25 cellular contexts compared by ENCODE assay signal in the genomic region with DNA sequence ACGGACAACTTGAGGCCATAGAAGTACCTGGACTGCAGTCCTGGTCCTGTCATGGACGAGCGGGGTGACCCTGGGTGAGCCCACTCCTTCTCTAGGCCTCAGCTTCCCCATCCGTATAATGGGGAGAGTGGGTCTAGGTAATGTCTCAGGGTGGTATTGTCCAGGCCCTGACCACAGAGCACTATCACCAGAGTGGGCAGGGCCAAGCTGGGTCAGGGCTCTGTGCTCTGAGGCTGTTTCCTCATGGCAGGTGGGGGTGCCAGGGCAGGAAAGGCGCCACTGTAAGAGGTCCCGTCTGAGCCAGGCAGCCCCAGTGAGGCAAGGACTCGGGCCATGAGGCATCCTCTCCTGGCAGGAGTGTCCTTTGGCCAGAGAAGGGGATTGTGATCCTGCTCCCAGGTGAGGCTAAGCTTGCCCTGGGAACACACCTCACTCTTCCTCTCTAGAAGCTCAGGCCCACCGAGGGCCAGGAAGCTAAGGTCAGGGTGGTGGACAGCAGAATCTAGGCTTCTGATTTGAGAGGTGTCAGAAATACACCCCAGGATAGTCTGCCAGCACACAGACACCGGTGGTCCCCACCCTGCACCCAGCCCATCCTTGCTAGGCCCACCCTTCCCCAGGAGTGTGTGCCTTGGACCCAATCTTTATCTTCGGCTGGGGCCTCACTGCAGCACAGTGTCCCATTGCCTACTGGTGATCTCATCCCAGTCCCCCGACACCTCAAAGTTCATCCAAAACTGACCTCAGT. TPM values are rescaled to one million over a fixed set of nuclear protein-coding genes. Genes with fewer than 3 reads are reported as not detected.
DNase-seq lines count a peak whose midpoint lies in the region; ATAC-seq and TF ChIP-seq lines count a peak whose summit lies in the region.
"Had no signal": no experiment of that assay in that cellular context is flagged by ENCODE, and none has a peak within 500 bp of the region (broad histone marks: within the 10 kb centered on the region; RNA-seq: fewer than 3 reads in every experiment).

No MANE protein-coding gene starts in this region.

- peaks cover 0 to 1% (median 0%) of the 10 kb centered on the region in 9 donors for H3K36me3 ChIP-seq in heart left ventricle
- no peaks in the 10 kb centered on the region for H3K36me3 ChIP-seq in uterus
- H3K36me3 ChIP-seq: breast epithelium had no signal

- no peak for TF ChIP-seq POLR2A in heart left ventricle (IDR thresholded peaks at IDR 0.05)
- no peak for TF ChIP-seq POLR2A in uterus (IDR thresholded peaks at IDR 0.05)

- WGBS in heart left ventricle, 4 donors = 78 to 89% (median 83%) methylated on average over 9 to 11 of the region's 11 CpGs

- H3K4me1 Mint-ChIP-seq in stimulated activated memory B cell treated with anti-CD40 and anti-IgM and Interleukin-4, amounts not matched to agents 10 μg/mL and 1 μg/mL and 100 μg/mL, for 72 hours = peaks cover 6% of the 10 kb centered on the region
- H3K4me1 Mint-ChIP-seq: activated CD4-positive, alpha-beta T cell treated with anti-CD3 and anti-CD28 coated beads for 36 hours; activated T-helper 17 cell treated with anti-CD3 and anti-CD28 coated beads, Interleukin-2, amount 50 U/mL, for 72 hours had no signal

- peaks cover 18% of the 10 kb centered on the region for H3K27me3 Mint-ChIP-seq in stimulated activated memory B cell treated with anti-CD40 and anti-IgM and Interleukin-4, amounts not matched to agents 10 μg/mL and 1 μg/mL and 100 μg/mL, for 72 hours
- H3K27me3 Mint-ChIP-seq: activated CD4-positive, alpha-beta T cell treated with anti-CD3 and anti-CD28 coated beads for 36 hours; activated T-helper 17 cell treated with anti-CD3 and anti-CD28 coated beads, Interleukin-2, amount 50 U/mL, for 72 hours had no signal

- H3K9me3 Mint-ChIP-seq in stimulated activated memory B cell treated with anti-CD40 and anti-IgM and Interleukin-4, amounts not matched to agents 10 μg/mL and 1 μg/mL and 100 μg/mL, for 72 hours = no peaks in the 10 kb centered on the region
- H3K9me3 Mint-ChIP-seq: activated T-helper 17 cell treated with anti-CD3 and anti-CD28 coated beads, Interleukin-2, amount 50 U/mL, for 72 hours; IgD-negative memory B cell; memory B cell had no signal

- H3K27ac ChIP-seq in heart left ventricle (peak overlapping the region in 7 of 12 donors; percentile 80 to 96 (median 90)), uterus (peak overlapping the region; percentile 38 to 45)
- H3K27ac ChIP-seq: HL-60 had no signal

- H3K9me3 ChIP-seq in heart left ventricle = no peaks in the 10 kb centered on the region
- H3K9me3 ChIP-seq in uterus = no peaks in the 10 kb centered on the region
- H3K9me3 ChIP-seq: breast epithelium had no signal

- H3K4me3 ChIP-seq in heart left ventricle (no peak overlapping the region), uterus (no peak overlapping the region)
- H3K4me3 ChIP-seq: breast epithelium had no signal

- H3K27ac Mint-ChIP-seq in stimulated activated memory B cell treated with anti-CD40 and anti-IgM and Interleukin-4, amounts not matched to agents 10 μg/mL and 1 μg/mL and 100 μg/mL, for 72 hours = no peak overlapping the region
- H3K27ac Mint-ChIP-seq: activated CD4-positive, alpha-beta T cell treated with anti-CD3 and anti-CD28 coated beads for 36 hours; activated T-helper 17 cell treated with anti-CD3 and anti-CD28 coated beads, Interleukin-2, amount 50 U/mL, for 72 hours; CD14-positive monocyte; IgD-negative memory B cell; memory B cell had no signal

- DNase-seq in heart left ventricle (peak in 4 of 5 donors; percentile 13 to 50 (median 28)), left ventricle myocardium superior (no peak), islet precursor cell (peak; percentile 40), posterior vena cava (ENCODE audit: low spot score) (peak; percentile 62), uterus (peak in 1 of 2 donors; percentile 18)
- DNase-seq: ACHN; activated CD4-positive, alpha-beta T cell treated with anti-CD3 and anti-CD28 coated beads for 36 hours; erythroblast; foreskin melanocyte; NCI-H1436; NCI-H2171; NCI-H524 treated with DMSO at 0.1 percent for 48 hours; stimulated activated CD4-positive, alpha-beta T cell treated with anti-CD3 and anti-CD28 coated beads, Interleukin-4, amount 100 ng/mL, for 4 hours; SW 1271 had no signal

- ATAC-seq in heart left ventricle (no peak), left ventricle myocardium superior (no peak), GM21381 (IDR thresholded peaks at IDR 0.05; ENCODE audit: unreplicated experiment) (no peak), GM21367 (IDR thresholded peaks at IDR 0.05; ENCODE audit: unreplicated experiment) (no peak)
- ATAC-seq in stimulated activated memory B cell treated with anti-CD40 and anti-IgM and Interleukin-4, amounts not matched to agents 10 μg/mL and 1 μg/mL and 100 μg/mL, for 72 hours = no peak
- ATAC-seq: activated CD4-positive, alpha-beta T cell treated with anti-CD3 and anti-CD28 coated beads for 36 hours; activated T-helper 17 cell treated with anti-CD3 and anti-CD28 coated beads, Interleukin-2, amount 50 U/mL, for 72 hours had no signal

- H3K4me3 Mint-ChIP-seq in stimulated activated memory B cell treated with anti-CD40 and anti-IgM and Interleukin-4, amounts not matched to agents 10 μg/mL and 1 μg/mL and 100 μg/mL, for 72 hours = no peak overlapping the region
- H3K4me3 Mint-ChIP-seq: activated CD4-positive, alpha-beta T cell treated with anti-CD3 and anti-CD28 coated beads for 36 hours; activated T-helper 17 cell treated with anti-CD3 and anti-CD28 coated beads, Interleukin-2, amount 50 U/mL, for 72 hours; CD14-positive monocyte; IgD-negative memory B cell; memory B cell had no signal

- H3K27me3 ChIP-seq in heart left ventricle = no peaks in the 10 kb centered on the region
- no peaks in the 10 kb centered on the region for H3K27me3 ChIP-seq in uterus
- H3K27me3 ChIP-seq: breast epithelium had no signal

- TF ChIP-seq CTCF in heart left ventricle (IDR thresholded peaks at IDR 0.05) (no peak), uterus (IDR thresholded peaks at IDR 0.05) (no peak)

- intact Hi-C loops in heart left ventricle (cut with DNase I) (loop anchor here in 8 of 10 donors (2.0 to 10.0 kb wide), 7 partner anchors 41 to 205 kb away; partner anchors contain the start of gene RBM22 (in 2 of the 8)), left ventricle myocardium superior (cut with micrococcal nuclease) (loop anchor here (10.0 kb wide), 1 partner anchor 95 kb away; no protein-coding TSS in a partner anchor), posterior vena cava (cut with DNase I) (loop anchor here (5.0 kb wide), 3 partner anchors 72 to 997 kb away; no protein-coding TSS in a partner anchor), uterus (cut with DNase I; ENCODE audit: low total_unique reads) (loop anchor here (5.0 kb wide), 2 partner anchors 67 to 82 kb away; no protein-coding TSS in a partner anchor)

- no peaks in the 10 kb centered on the region for H3K36me3 Mint-ChIP-seq in stimulated activated memory B cell treated with anti-CD40 and anti-IgM and Interleukin-4, amounts not matched to agents 10 μg/mL and 1 μg/mL and 100 μg/mL, for 72 hours
- H3K36me3 Mint-ChIP-seq: CD14-positive monocyte, memory B cell had no signal

- H3K4me1 ChIP-seq in heart left ventricle (peaks cover 0 to 60% (median 34%) of the 10 kb centered on the region in 12 donors), uterus (peaks cover 0 to 7% of the 10 kb centered on the region in 2 donors)

RNA-seq across cellular contexts. Expression of gene MYOZ3, which starts 1.5 kb away (rescaled TPM):
- total RNA-seq in heart left ventricle (10 to 100 TPM in 1 of 9 donors, 1 to 10 TPM in 8; 1.8 to 10.2 (median 5.1) TPM), left ventricle myocardium superior (3.2 TPM), posterior vena cava (1 to 10 TPM in 1 of 2 donors, under 1 TPM in 1; 0.57 to 1.3 TPM), uterus (10 to 100 TPM in 1 of 4 donors, 1 to 10 TPM in 2, not detected in 1; 3.2 to 69.1 (median 3.4) TPM)
- 1 to 10 TPM; 1.2 to 4.6 TPM for polyA plus RNA-seq in heart left ventricle
- total RNA-seq: MCF 10A had no signal
- polyA plus RNA-seq: CD14-positive monocyte, IgD-negative memory B cell, neural cell had no signal

RNA-seq across cellular contexts. Expression of gene SYNPO, which starts 19.1 kb away (rescaled TPM):
- 100 to 1,000 TPM; 444 to 782 (median 590) TPM for total RNA-seq in heart left ventricle
- 100 to 1,000 TPM; 304 to 791 TPM for polyA plus RNA-seq in heart left ventricle
- total RNA-seq in left ventricle myocardium superior = 675 TPM
- total RNA-seq in posterior vena cava = 100 to 1,000 TPM; 183 to 218 TPM
- total RNA-seq in uterus = 100 to 1,000 TPM in 1 of 4 donors, 10 to 100 TPM in 1, 1 to 10 TPM in 2; 3.6 to 146 (median 10.6) TPM
- polyA plus RNA-seq: CD14-positive monocyte, neural cell had no signal

RNA-seq across cellular contexts. Expression of gene RBM22, which starts 41.3 kb away (rescaled TPM):
- total RNA-seq in heart left ventricle = 10 to 100 TPM; 23.5 to 42.3 (median 28.0) TPM
- 10 to 100 TPM; 19.2 to 24.6 TPM for polyA plus RNA-seq in heart left ventricle
- total RNA-seq in left ventricle myocardium superior = 28.9 TPM
- 10 to 100 TPM; 27.8 to 27.9 TPM for total RNA-seq in posterior vena cava
- 10 to 100 TPM; 38.2 to 58.4 (median 43.2) TPM for total RNA-seq in uterus
